ENCODE assay signal across 9 cellular contexts in genomic region chr20:31695849-31696804, GRCh38. TPM values are rescaled to one million over a fixed set of nuclear protein-coding genes. Genes with fewer than 3 reads are reported as not detected.
DNase-seq lines count a peak whose midpoint lies in the region; ATAC-seq and TF ChIP-seq lines count a peak whose summit lies in the region.
"Had no signal": no experiment of that assay in that cellular context is flagged by ENCODE, and none has a peak within 500 bp of the region (broad histone marks: within the 10 kb centered on the region; RNA-seq: fewer than 3 reads in every experiment).

No MANE protein-coding gene starts in this region.

- H3K27me3 ChIP-seq in ACC112 (ENCODE audit: insufficient read depth, low read length) (no peaks in the 10 kb centered on the region), HUES48 (ENCODE audit: control insufficient read depth, insufficient read depth, low read length) (no peaks in the 10 kb centered on the region), breast epithelium (no peaks in the 10 kb centered on the region), mesendoderm (ENCODE audit: insufficient read depth, low read length, poor library complexity) (no peaks in the 10 kb centered on the region)

- no peak overlapping the region for H3K4ac ChIP-seq in mesendoderm (ENCODE audit: low read depth, low read length)

- no CpG with 5 or more reads among the region's 12 CpGs for WGBS in mesendoderm (ENCODE audit: extremely low coverage, insufficient coverage, low lambda C conversion rate)

- no peak overlapping the region for H3K4me2 ChIP-seq in mesendoderm (ENCODE audit: low read length)

- peaks cover 6% of the 10 kb centered on the region for H3K79me1 ChIP-seq in mesendoderm (ENCODE audit: low read length)

- H2BK5ac ChIP-seq in mesendoderm (ENCODE audit: low read length): no peak overlapping the region

- no peak for DNase-seq in breast epithelium (ENCODE audit: low spot score in 2 of 2)
- DNase-seq in mesendoderm: no peak
- DNase-seq in OCI-M1 (lab: John Stamatoyannopoulos, UW): no peak
- no peak for DNase-seq in KBM-7
- no peak for DNase-seq in NCI-H2107 treated with DMSO at 0.1 percent for 48 hours (lab: John Stamatoyannopoulos, UW; ENCODE audit: unreplicated experiment)
- DNase-seq: T-helper 9 cell had no signal

- no peak for TF ChIP-seq CTCF in breast epithelium (IDR thresholded peaks at IDR 0.05)

- in situ Hi-C loops in KBM-7 (cut with MboI; ENCODE audit: low pct_unique_long_range_greater_than_20kb, low sequenced_read_pairs): no loop called here

- H3K27ac ChIP-seq in ACC112 (ENCODE audit: low read depth, low read length) (peak overlapping the region; percentile 87), HUES48 (ENCODE audit: low read depth, low read length) (peak overlapping the region; percentile 38), breast epithelium (peak overlapping the region; percentile 71 to 87), mesendoderm (ENCODE audit: low read depth, low read length) (no peak overlapping the region)

- no peak overlapping the region for H2BK120ac ChIP-seq in mesendoderm (ENCODE audit: low read depth, low read length)

- peak overlapping the region; percentile 24 for H3K18ac ChIP-seq in mesendoderm (ENCODE audit: low read length)

- no peak overlapping the region for H3K23ac ChIP-seq in mesendoderm (ENCODE audit: low read length)

- intact Hi-C loops in breast epithelium (cut with DNase I; ENCODE audit: low total_unique reads): no loop called here

- no peak overlapping the region for H2BK15ac ChIP-seq in mesendoderm (replicated peaks; ENCODE audit: low read depth)

- H3K9ac ChIP-seq in HUES48 (ENCODE audit: low read depth, low read length) (no peak overlapping the region), mesendoderm (ENCODE audit: low read length) (no peak overlapping the region)

- H2AK5ac ChIP-seq in mesendoderm (ENCODE audit: low read length): no peak overlapping the region

- H4K5ac ChIP-seq in mesendoderm (ENCODE audit: low read length): no peak overlapping the region

- H3K36me3 ChIP-seq in ACC112 (ENCODE audit: insufficient read depth, low read length) (peaks cover 23% of the 10 kb centered on the region; the same call in 1 of the 2 replicates), HUES48 (ENCODE audit: control insufficient read depth, insufficient read depth, low read length) (0 out of 2 replicates have a peak, but pooled peaks cover 4% of the 10 kb centered on the region), breast epithelium (no peaks in the 10 kb centered on the region), mesendoderm (ENCODE audit: control insufficient read depth, insufficient read depth, low read length) (no peaks in the 10 kb centered on the region)

- peaks cover 86% of the 10 kb centered on the region for H3K79me2 ChIP-seq in ACC112 (ENCODE audit: control insufficient read depth, insufficient read depth, low read length, unreplicated experiment)
- no peaks in the 10 kb centered on the region for H3K79me2 ChIP-seq in mesendoderm (ENCODE audit: control insufficient read depth, insufficient read depth, low read length)

- ATAC-seq in HG02885 (IDR thresholded peaks at IDR 0.05; ENCODE audit: poor library complexity, unreplicated experiment): no peak

- H3K4me1 ChIP-seq in ACC112 (ENCODE audit: control insufficient read depth, insufficient read depth, low read length, unreplicated experiment) (peaks cover 71% of the 10 kb centered on the region), HUES48 (ENCODE audit: control insufficient read depth, insufficient read depth, low read length) (peaks cover 29% of the 10 kb centered on the region), breast epithelium (peaks cover 6 to 28% of the 10 kb centered on the region in 2 donors), mesendoderm (ENCODE audit: control insufficient read depth, low read depth, low read length) (peaks cover 12% of the 10 kb centered on the region)

- no peak overlapping the region for H2AFZ ChIP-seq in ACC112 (ENCODE audit: low read length, unreplicated experiment)

- H3K4me3 ChIP-seq in ACC112 (ENCODE audit: low read depth, low read length) (peak overlapping the region; percentile 6; the same call in 1 of the 2 replicates), HUES48 (ENCODE audit: low read depth, low read length) (no peak overlapping the region), breast epithelium (no peak overlapping the region), mesendoderm (ENCODE audit: low read length) (no peak overlapping the region)

- H3K9me3 ChIP-seq in HUES48 (ENCODE audit: control insufficient read depth, insufficient read depth, low read length) (no peaks in the 10 kb centered on the region), breast epithelium (no peaks in the 10 kb centered on the region)

- H3K56ac ChIP-seq in mesendoderm (ENCODE audit: low read length): peak overlapping the region; percentile 53

- TF ChIP-seq POLR2A in breast epithelium (IDR thresholded peaks at IDR 0.05): no peak

- H4K8ac ChIP-seq in mesendoderm (ENCODE audit: low read depth, low read length): no peak overlapping the region

RNA-seq across cellular contexts. Expression of gene BCL2L1, which starts 26.5 kb away (rescaled TPM):
- 100 to 1,000 TPM in 2 of 3 donors, 10 to 100 TPM in 1; 95.1 to 124 (median 117) TPM for total RNA-seq in breast epithelium
- 41.9 TPM for polyA plus RNA-seq in mesendoderm (2013, experiment 1 of 2)
- 43.7 TPM for polyA plus RNA-seq in mesendoderm (2013, experiment 2 of 2)

RNA-seq across cellular contexts. Expression of gene TPX2, which starts 43.0 kb away (rescaled TPM):
- total RNA-seq in breast epithelium: 1 to 10 TPM in 1 of 3 donors, under 1 TPM in 2; 0.33 to 3.8 (median 0.73) TPM
- polyA plus RNA-seq in mesendoderm (2013, experiment 1 of 2): 119 TPM
- 120 TPM for polyA plus RNA-seq in mesendoderm (2013, experiment 2 of 2)

RNA-seq across cellular contexts. Expression of gene COX4I2, which starts 58.4 kb away (rescaled TPM):
- 1 to 10 TPM in 1 of 3 donors, not detected in 2; 5.3 TPM for total RNA-seq in breast epithelium
- polyA plus RNA-seq in mesendoderm (2013, experiment 1 of 2): 0.06 TPM
- polyA plus RNA-seq in mesendoderm (2013, experiment 2 of 2): not detected
